In genomic region chr16:56425439-56425832, GRCh38 we compare ENCODE assay signal across 8 cellular contexts. TPM values are rescaled to one million over a fixed set of nuclear protein-coding genes. Genes with fewer than 3 reads are reported as not detected.
DNase-seq lines count a peak whose midpoint lies in the region; ATAC-seq and TF ChIP-seq lines count a peak whose summit lies in the region.

TSS of gene AMFR (minus strand) at chr16:56425545. CDS start at chr16:56425327, 218 bp downstream.

- peaks cover 10% of the 10 kb centered on the region for H3K4me1 ChIP-seq in SJSA1 (replicated peaks)
- H3K4me1 ChIP-seq in thoracic aorta (ENCODE audit: control insufficient read depth in 1 of 2, low read depth in 2 of 2), result peaks cover 26 to 27% of the 10 kb centered on the region in 2 donors

- peaks cover 4 to 5% of the 10 kb centered on the region in 2 donors for H3K36me3 Mint-ChIP-seq in activated naive CD4-positive, alpha-beta T cell treated with anti-CD3 and anti-CD28 coated beads, Interleukin-2, amount 50 U/mL, for 72 hours

- peak within 1 kb of the TSS; percentile 99 for H3K4me3 ChIP-seq in SJSA1
- peak within 1 kb of the TSS; percentile 98 for H3K4me3 ChIP-seq in thoracic aorta

- peak within 1 kb of the TSS; percentile 89 to 96 for H3K27ac Mint-ChIP-seq in activated naive CD4-positive, alpha-beta T cell treated with anti-CD3 and anti-CD28 coated beads, Interleukin-2, amount 50 U/mL, for 72 hours

- H3K27me3 ChIP-seq in SJSA1 (replicated peaks), result no peaks in the 10 kb centered on the region
- no peaks in the 10 kb centered on the region for H3K27me3 ChIP-seq in thoracic aorta (replicated peaks; ENCODE audit: insufficient read depth)

- DNase-seq in DMS 273 treated with DMSO at 0.1 percent for 48 hours (lab: John Stamatoyannopoulos, UW), result peak; percentile 19
- peak; percentile 60 to 65 for DNase-seq in SJSA1 (ENCODE audit: low read depth in 1 of 2, low spot score in 2 of 2)
- DNase-seq in activated naive CD4-positive, alpha-beta T cell treated with anti-CD3 and anti-CD28 coated beads, Interleukin-2, amount 50 U/mL, for 72 hours (ENCODE audit: low spot score in 2 of 2), result peak; percentile 70 to 74
- peak; percentile 83 for DNase-seq in glomerular visceral epithelial cell (ENCODE audit: extremely low spot score)
- DNase-seq in omental fat pad (ENCODE audit: low spot score), result no peak
- DNase-seq in thoracic aorta (ENCODE audit: low spot score), result no peak

- H3K9me3 ChIP-seq in SJSA1 (replicated peaks) (no peaks in the 10 kb centered on the region), thoracic aorta (no peaks in the 10 kb centered on the region)

- ATAC-seq in GM19455 (IDR thresholded peaks at IDR 0.05; ENCODE audit: unreplicated experiment), result peak; percentile 77
- ATAC-seq in HG03571 (IDR thresholded peaks at IDR 0.05; ENCODE audit: unreplicated experiment), result peak; percentile 76
- peak; percentile 94 for ATAC-seq in activated naive CD4-positive, alpha-beta T cell treated with anti-CD3 and anti-CD28 coated beads, Interleukin-2, amount 50 U/mL, for 72 hours
- peak; percentile 97 for ATAC-seq in omental fat pad (ENCODE audit: low FRiP score)
- ATAC-seq in thoracic aorta (ENCODE audit: insufficient number of reproducible peaks, low FRiP score, low read depth), result peak; percentile 93

- TF ChIP-seq CTCF in omental fat pad (IDR thresholded peaks at IDR 0.05) (peak in 1 of 3 donors; percentile 70), thoracic aorta (IDR thresholded peaks at IDR 0.05) (peak; percentile 44)

- H3K27ac ChIP-seq in SJSA1 (peak within 1 kb of the TSS; percentile 68), thoracic aorta (peak within 1 kb of the TSS; percentile 83 to 93)

- H3K9me3 Mint-ChIP-seq in activated naive CD4-positive, alpha-beta T cell treated with anti-CD3 and anti-CD28 coated beads, Interleukin-2, amount 50 U/mL, for 72 hours, result no peaks in the 10 kb centered on the region

- peaks cover 9% of the 10 kb centered on the region for H3K36me3 ChIP-seq in SJSA1
- peaks cover 3% of the 10 kb centered on the region for H3K36me3 ChIP-seq in thoracic aorta

RNA-seq across cellular contexts. Expression of gene AMFR, which starts in this region (rescaled TPM):
- 197 and 258 TPM in 2 replicates for total RNA-seq in SJSA1 (2014; rRNA removed; shearing (Covaris generic))
- 10 to 100 TPM; 29.7 to 32.3 TPM for total RNA-seq in activated naive CD4-positive, alpha-beta T cell treated with anti-CD3 and anti-CD28 coated beads, Interleukin-2, amount 50 U/mL, for 72 hours
- total RNA-seq in omental fat pad (100 to 1,000 TPM; 126 to 215 (median 162) TPM), thoracic aorta (100 to 1,000 TPM; 153 to 209 TPM)

Comparison
In these comparisons a context has a peak if more than half of its experiments do, and no peak if none do; other contexts are left out.
1. DNase-seq: peak in DMS 273 treated with DMSO at 0.1 percent for 48 hours (single experiment), SJSA1 (2 of 2), activated naive CD4-positive, alpha-beta T cell treated with anti-CD3 and anti-CD28 coated beads, Interleukin-2, amount 50 U/mL, for 72 hours (2 of 2) and glomerular visceral epithelial cell (single experiment); none in omental fat pad (single experiment) and thoracic aorta (single experiment).
2. Peak in every context shown above with its lines, with median percentiles within 50 percentile points of each other: ATAC-seq.